25 cellular contexts compared by ENCODE assay signal in genomic region chr1:47968489-47968888, GRCh38. TPM values are rescaled to one million over a fixed set of nuclear protein-coding genes. Genes with fewer than 3 reads are reported as not detected.
"Had no signal": no experiment of that assay in that cellular context is flagged by ENCODE, and none has a peak within 500 bp of the region (broad histone marks: within the 10 kb centered on the region; RNA-seq: fewer than 3 reads in every experiment).

No MANE protein-coding gene starts in this region.

- ATAC-seq: left cardiac atrium; left ventricle myocardium superior; lower lobe of right lung; natural killer cell; pancreas; right cardiac atrium; stimulated activated effector memory CD8-positive, alpha-beta T cell treated with anti-CD3 and anti-CD28 coated beads, Interleukin-12 subunit alpha, Interleukin-12 subunit beta, amount 100 ng/mL, for 72 hours had no signal

- H3K36me3 ChIP-seq: lower lobe of right lung, pancreas, prostate gland, sigmoid colon, spleen, suprapubic skin, thoracic aorta, tibial nerve, uterus had no signal

- FAIRE-seq: keratinocyte, pancreas, small intestine had no signal

- H3K4me1 ChIP-seq: prostate gland, spleen, uterus had no signal

- DNase-seq: hippocampal formation; kidney glomerular epithelial cell; left cardiac atrium; left ventricle myocardium superior; lower lobe of right lung; mammary epithelial cell; mesenchymal stem cell; naive B cell; natural killer cell; pancreas; posterior cingulate gyrus; retina; right cardiac atrium; sigmoid colon; small intestine; spleen; stimulated activated CD4-positive, alpha-beta T cell treated with anti-CD3 and anti-CD28 coated beads, Interleukin-4, amount 100 ng/mL, for 24 hours; stimulated activated naive CD4-positive, alpha-beta T cell; uterus had no signal

- H3K9me3 ChIP-seq: lower lobe of right lung, pancreas, prostate gland, sigmoid colon, spleen, suprapubic skin, thoracic aorta, tibial nerve, uterus had no signal

- H3K4me3 ChIP-seq: lower lobe of right lung, pancreas, prostate gland, sigmoid colon, spleen, suprapubic skin, thoracic aorta, tibial nerve, uterus had no signal

- H3K27ac ChIP-seq: lower lobe of right lung, pancreas, prostate gland, sigmoid colon, spleen, suprapubic skin, thoracic aorta, tibial nerve, uterus had no signal

- H3K27me3 ChIP-seq: pancreas, sigmoid colon, spleen, suprapubic skin, tibial nerve, uterus had no signal

RNA-seq across cellular contexts. Expression of gene TRABD2B, which starts 28.7 kb away (rescaled TPM):
- total RNA-seq: natural killer cell had no signal
